In genomic region chr10:125200396-125200795, GRCh38 we compare ENCODE assay signal across 19 cellular contexts.
"Had no signal": no experiment of that assay in that cellular context is flagged by ENCODE, and none has a peak within 500 bp of the region (broad histone marks: within the 10 kb centered on the region; RNA-seq: fewer than 3 reads in every experiment).

No MANE protein-coding gene starts in this region.

- DNase-seq: activated B cell treated with CpG ODN at 0.5 μM for 24 hours; activated CD4-positive, alpha-beta T cell treated with anti-CD3 and anti-CD28 coated beads, Interleukin-2, amount 50 U/mL, for 1 hour; activated naive CD4-positive, alpha-beta T cell; activated T-cell treated with anti-CD3 and anti-CD28 coated beads, Interleukin-2, amount 50 U/mL, for 4 hours; cortex of kidney; effector memory CD8-positive, alpha-beta T cell; hippocampal formation; left colon; naive thymus-derived CD8-positive, alpha-beta T cell; posterior cingulate gyrus; right cardiac atrium; stimulated activated CD4-positive, alpha-beta T cell treated with anti-CD3 and anti-CD28 coated beads, Interleukin-2, amount 100 ng/mL, for 48 hours; stimulated activated naive CD4-positive, alpha-beta T cell treated with Interleukin-2 at 50 U/mL for 16 hours had no signal

- H3K4me3 Mint-ChIP-seq: activated B cell treated with CpG ODN at 0.5 μM for 24 hours; activated CD8-positive, alpha-beta T cell treated with anti-CD3 and anti-CD28 coated beads for 36 hours; activated T-cell treated with anti-CD3 and anti-CD28 coated beads, Interleukin-2, amount 50 U/mL, for 4 hours; central memory CD8-positive, alpha-beta T cell; effector memory CD8-positive, alpha-beta T cell; memory B cell; naive thymus-derived CD8-positive, alpha-beta T cell had no signal

- H3K36me3 ChIP-seq: tibial nerve had no signal

- H3K36me3 Mint-ChIP-seq: activated naive CD4-positive, alpha-beta T cell treated with anti-CD3 and anti-CD28 coated beads, Interleukin-2, amount 50 U/mL, for 72 hours; memory B cell; naive thymus-derived CD8-positive, alpha-beta T cell had no signal

- H3K4me1 Mint-ChIP-seq: activated B cell treated with CpG ODN at 0.5 μM for 24 hours; central memory CD8-positive, alpha-beta T cell; memory B cell; naive thymus-derived CD8-positive, alpha-beta T cell had no signal

- H3K27me3 ChIP-seq: tibial nerve had no signal

- H3K4me3 ChIP-seq: tibial nerve had no signal

- H3K27ac ChIP-seq: tibial nerve had no signal

- H3K4me1 ChIP-seq: tibial nerve had no signal

- H3K9me3 Mint-ChIP-seq: activated B cell treated with CpG ODN at 0.5 μM for 24 hours; activated CD8-positive, alpha-beta T cell treated with anti-CD3 and anti-CD28 coated beads for 36 hours; activated naive CD4-positive, alpha-beta T cell treated with anti-CD3 and anti-CD28 coated beads, Interleukin-2, amount 50 U/mL, for 72 hours; activated T-cell treated with anti-CD3 and anti-CD28 coated beads, Interleukin-2, amount 50 U/mL, for 4 hours; activated T-helper 2 cell treated with anti-CD3 and anti-CD28 coated beads, Interferon-gamma antibody, Interleukin-2, Interleukin-4, amounts not matched to agents 10 μg/mL and 5 μg/mL and 100 μg/mL, durations not matched to agents 14 hours and 24 hours and 36 hours; central memory CD8-positive, alpha-beta T cell; effector memory CD8-positive, alpha-beta T cell; memory B cell; naive thymus-derived CD8-positive, alpha-beta T cell had no signal

- H3K27ac Mint-ChIP-seq: activated B cell treated with CpG ODN at 0.5 μM for 24 hours; activated CD8-positive, alpha-beta T cell treated with anti-CD3 and anti-CD28 coated beads for 36 hours; activated naive CD4-positive, alpha-beta T cell treated with anti-CD3 and anti-CD28 coated beads, Interleukin-2, amount 50 U/mL, for 72 hours; activated T-helper 2 cell treated with anti-CD3 and anti-CD28 coated beads, Interferon-gamma antibody, Interleukin-2, Interleukin-4, amounts not matched to agents 10 μg/mL and 5 μg/mL and 100 μg/mL, durations not matched to agents 14 hours and 24 hours and 36 hours; effector memory CD8-positive, alpha-beta T cell; memory B cell; naive thymus-derived CD8-positive, alpha-beta T cell had no signal

- H3K9me3 ChIP-seq: tibial nerve had no signal
